Comparison of ENCODE assay signal across 8 cellular contexts in the genomic region with DNA sequence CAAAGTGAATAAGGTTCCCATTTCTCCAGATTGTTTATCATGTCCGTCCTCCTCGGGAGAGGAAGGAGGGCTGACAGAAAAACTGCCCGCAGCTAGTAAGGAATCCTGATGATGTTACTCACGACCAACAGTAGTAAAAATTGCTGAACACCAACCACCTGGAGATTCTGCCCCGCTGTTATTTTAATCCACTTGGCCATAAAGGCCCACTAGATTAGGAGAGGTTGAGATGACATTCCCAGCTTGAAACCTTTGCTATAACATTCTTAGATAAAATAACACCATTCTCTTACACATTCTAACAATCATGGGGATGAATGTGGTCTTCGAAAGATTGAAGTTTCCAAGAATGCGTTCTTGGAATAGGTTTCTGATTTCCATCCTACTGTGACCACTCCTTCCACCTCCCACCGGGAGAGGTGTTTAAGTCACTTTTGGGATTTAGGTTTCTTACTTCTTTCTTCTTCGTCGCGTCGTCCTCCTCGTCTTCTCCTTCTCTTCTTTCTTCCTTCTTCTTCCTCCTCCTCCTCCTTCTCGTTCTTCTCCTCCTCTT. TPM values are rescaled to one million over a fixed set of nuclear protein-coding genes. Genes with fewer than 3 reads are reported as not detected.
A peak's percentile ranks its signal among the peaks of the same experiment; 100 is the strongest.
DNase-seq lines count a peak whose midpoint lies in the region; ATAC-seq and TF ChIP-seq lines count a peak whose summit lies in the region.

No MANE protein-coding gene starts in this region.

- H3K36me3 ChIP-seq in SJCRH30 = no peaks in the 10 kb centered on the region

- H3K4me1 ChIP-seq in SJCRH30 = no peaks in the 10 kb centered on the region

- DNase-seq in ELR (ENCODE audit: low read depth) (peak; percentile 62), SJCRH30 (no peak), fibroblast of pulmonary artery (ENCODE audit: low read depth) (peak; percentile 6), retinal pigment epithelial cell (ENCODE audit: low read depth) (no peak), NCI-H526 treated with DMSO at 0.1 percent for 48 hours (lab: John Stamatoyannopoulos, UW) (no peak), Ammon's horn (ENCODE audit: low spot score) (no peak)
- no peak for DNase-seq in NK-92 treated with Interleukin-12 subunit alpha and Interleukin-12 subunit beta, amount 100 ng/mL, for 24 hours (lab: John Stamatoyannopoulos, UW)

- H3K9me3 ChIP-seq in SJCRH30 (replicated peaks) = no peaks in the 10 kb centered on the region

- ATAC-seq in GM21381 (IDR thresholded peaks at IDR 0.05; ENCODE audit: unreplicated experiment) = no peak

- peak overlapping the region; percentile 60; the same call in 1 of the 2 replicates for H3K27ac ChIP-seq in SJCRH30

- TF ChIP-seq CTCF in fibroblast of pulmonary artery (IDR thresholded peaks at IDR 0.05; ENCODE audit: low read length, missing control alignments) (no peak), retinal pigment epithelial cell (conservative IDR thresholded peaks at IDR 0.05; ENCODE audit: low read depth, low read length) (no peak)

- peak overlapping the region; percentile 89 for H3K4me3 ChIP-seq in SJCRH30
- peak overlapping the region; percentile 59 for H3K4me3 ChIP-seq in fibroblast of pulmonary artery (replicated peaks; ENCODE audit: low read depth, low read length)
- peak overlapping the region; percentile 84 for H3K4me3 ChIP-seq in retinal pigment epithelial cell (ENCODE audit: low read length)

- no peaks in the 10 kb centered on the region for H3K27me3 ChIP-seq in SJCRH30

RNA-seq across cellular contexts. Expression of a gene that starts 1.9 kb away (rescaled TPM):
- 10.6 and 12.1 TPM in 2 replicates for total RNA-seq in SJCRH30 (2014; rRNA removed; shearing (Covaris generic))

Comparison
In these comparisons a context has a peak if more than half of its experiments do, and no peak if none do; other contexts are left out.
1. DNase-seq: peak in ELR (single experiment) and fibroblast of pulmonary artery (single experiment); none in SJCRH30 (0 of 2), retinal pigment epithelial cell (single experiment), NK-92 treated with Interleukin-12 subunit alpha and Interleukin-12 subunit beta, amount 100 ng/mL, for 24 hours (single experiment), NCI-H526 treated with DMSO at 0.1 percent for 48 hours (single experiment) and Ammon's horn (single experiment).
2. Peak in every context shown above with its lines, with median percentiles within 50 percentile points of each other: H3K4me3 ChIP-seq.